ENCODE assay signal across 19 cellular contexts in genomic region chr1:26703466-26703865, GRCh38. TPM values are rescaled to one million over a fixed set of nuclear protein-coding genes. Genes with fewer than 3 reads are reported as not detected.
DNase-seq lines count a peak whose midpoint lies in the region; ATAC-seq, FAIRE-seq and TF ChIP-seq lines count a peak whose summit lies in the region.
"Had no signal": no experiment of that assay in that cellular context is flagged by ENCODE, and none has a peak within 500 bp of the region (broad histone marks: within the 10 kb centered on the region; RNA-seq: fewer than 3 reads in every experiment).

No MANE protein-coding gene starts in this region.

- H3K4me2 ChIP-seq in Karpas-422 (ENCODE audit: low read depth, low read length, poor library complexity, severe bottlenecking) (peak overlapping the region; percentile 4), K562 (ENCODE audit: insufficient read depth, low read length) (no peak overlapping the region), neural progenitor cell (peak overlapping the region; percentile 87)

- H3K4me1 Mint-ChIP-seq in CD4-positive, CD25-positive, alpha-beta regulatory T cell: peaks cover 9 to 34% (median 13%) of the 10 kb centered on the region in 4 donors
- peaks cover 25% of the 10 kb centered on the region for H3K4me1 Mint-ChIP-seq in neural progenitor cell

- H3K4me3 ChIP-seq in CD4-positive, CD25-positive, alpha-beta regulatory T cell (ENCODE audit: low read depth, low read length): peak overlapping the region; percentile 51
- H3K4me3 ChIP-seq in Karpas-422 (ENCODE audit: low read length): no peak overlapping the region
- H3K4me3 ChIP-seq in K562: no peak overlapping the region
- H3K4me3 ChIP-seq in neural progenitor cell: no peak overlapping the region
- H3K4me3 ChIP-seq: upper lobe of right lung had no signal

- TF ChIP-seq RAD21 in K562 (CRISPR knock-in tag; conservative IDR thresholded peaks at IDR 0.05 in 1 of 2, IDR thresholded peaks at IDR 0.05 in 1 of 2): no peak

- H3K27me3 Mint-ChIP-seq in CD4-positive, CD25-positive, alpha-beta regulatory T cell: no peaks in the 10 kb centered on the region
- H3K27me3 Mint-ChIP-seq in neural progenitor cell (ENCODE audit: insufficient read depth, low read depth): no peaks in the 10 kb centered on the region
- H3K27me3 Mint-ChIP-seq: activated CD8-positive, alpha-beta T cell treated with anti-CD3 and anti-CD28 coated beads for 36 hours; effector memory CD8-positive, alpha-beta T cell; IgD-negative memory B cell had no signal

- intact Hi-C loops in K562 (cut with micrococcal nuclease) (no loop called here), Right ventricle myocardium inferior (cut with DNase I) (no loop called here)

- H3F3A ChIP-seq in neural progenitor cell (ENCODE audit: low read depth): no peaks in the 10 kb centered on the region

- peaks cover 96% of the 10 kb centered on the region for H3K4me1 ChIP-seq in CD4-positive, CD25-positive, alpha-beta regulatory T cell (ENCODE audit: control insufficient read depth, insufficient read depth, low read length, poor library complexity, severe bottlenecking)
- H3K4me1 ChIP-seq in Karpas-422 (ENCODE audit: low read length) (peaks cover 96% of the 10 kb centered on the region), K562 (replicated peaks in 1 of 2; ENCODE audit: control insufficient read depth in 2 of 2, insufficient read depth in 2 of 2, low read length in 2 of 2) (peaks cover 18 to 71% of the 10 kb centered on the region in 2 experiments), neural progenitor cell (peaks cover 70% of the 10 kb centered on the region)

- H3K9ac ChIP-seq in Karpas-422 (ENCODE audit: low read length): no peak overlapping the region
- peak overlapping the region in 1 of 2 experiments; percentile 4; a peak in 1 of 4 replicates for H3K9ac ChIP-seq in K562 (ENCODE audit: insufficient read depth in 1 of 2, low read depth in 2 of 2, low read length in 2 of 2)
- no peak overlapping the region for H3K9ac ChIP-seq in neural progenitor cell

- H2AFZ ChIP-seq in Karpas-422 (ENCODE audit: low read length): no peak overlapping the region
- H2AFZ ChIP-seq in K562 (ENCODE audit: low read depth, low read length): no peak overlapping the region
- no peak overlapping the region for H2AFZ ChIP-seq in neural progenitor cell (replicated peaks)

- no peaks in the 10 kb centered on the region for H3K9me3 ChIP-seq in CD4-positive, CD25-positive, alpha-beta regulatory T cell (ENCODE audit: control insufficient read depth in 2 of 2, low read length in 2 of 2)
- H3K9me3 ChIP-seq in Karpas-422 (ENCODE audit: low read length): no peaks in the 10 kb centered on the region
- no peaks in the 10 kb centered on the region for H3K9me3 ChIP-seq in K562 (replicated peaks; ENCODE audit: control insufficient read depth, insufficient read depth, low read depth, low read length)
- H3K9me3 ChIP-seq in neural progenitor cell (ENCODE audit: low read depth): no peaks in the 10 kb centered on the region
- H3K9me3 ChIP-seq: upper lobe of right lung had no signal

- CTCF ChIA-PET in K562 (lab: Yijun Ruan, JAX; ENCODE audit: low intra/inter-chr PET ratio): no interaction called here

- FAIRE-seq in K562 (lab: Jason Lieb, UNC): no peak

- no peak for DNase-seq in CD4-positive, CD25-positive, alpha-beta regulatory T cell
- DNase-seq in Karpas-422: no peak
- DNase-seq in K562 (ENCODE audit: extremely low read depth in 1 of 4, low spot score in 3 of 4): no peak
- DNase-seq in neural progenitor cell (ENCODE audit: low spot score): no peak
- DNase-seq in hepatic stellate cell (ENCODE audit: low spot score): no peak
- DNase-seq in Right ventricle myocardium inferior (ENCODE audit: missing footprints): no peak
- DNase-seq: activated CD8-positive, alpha-beta T cell treated with anti-CD3 and anti-CD28 coated beads for 36 hours; brain microvascular endothelial cell; C1 segment of cervical spinal cord; effector memory CD8-positive, alpha-beta T cell; NCI-H1436; NCI-H510A treated with DMSO at 0.1 percent for 48 hours; RPMI8226; stimulated activated CD4-positive, alpha-beta T cell treated with anti-CD3 and anti-CD28 coated beads, Interleukin-15, amount 100 ng/mL, for 24 hours; T-helper 9 cell; upper lobe of right lung had no signal

- no peaks in the 10 kb centered on the region for H3K9me3 Mint-ChIP-seq in CD4-positive, CD25-positive, alpha-beta regulatory T cell
- H3K9me3 Mint-ChIP-seq in neural progenitor cell: no peaks in the 10 kb centered on the region
- H3K9me3 Mint-ChIP-seq: activated CD8-positive, alpha-beta T cell treated with anti-CD3 and anti-CD28 coated beads for 36 hours; effector memory CD8-positive, alpha-beta T cell; IgD-negative memory B cell had no signal

- peaks cover 11% of the 10 kb centered on the region for H3K36me3 Mint-ChIP-seq in CD4-positive, CD25-positive, alpha-beta regulatory T cell
- H3K36me3 Mint-ChIP-seq in neural progenitor cell: peaks cover 22% of the 10 kb centered on the region

- peaks cover 15% of the 10 kb centered on the region for H3K9me1 ChIP-seq in K562 (ENCODE audit: control insufficient read depth, insufficient read depth, low read length)

- no TSS peak for BruUV-seq in K562 (replicated peaks; lab: Mats Ljungman, UMichigan)

- H3K27ac Mint-ChIP-seq in CD4-positive, CD25-positive, alpha-beta regulatory T cell: peak overlapping the region; percentile 42 to 60 (median 57)
- no peak overlapping the region for H3K27ac Mint-ChIP-seq in neural progenitor cell
- H3K27ac Mint-ChIP-seq: activated CD8-positive, alpha-beta T cell treated with anti-CD3 and anti-CD28 coated beads for 36 hours had no signal

- TF ChIP-seq CTCF in K562 (IDR thresholded peaks at IDR 0.05 in 2 of 3, conservative IDR thresholded peaks at IDR 0.05 in 1 of 3; ENCODE audit: insufficient read depth in 2 of 3, low read depth in 1 of 3, low read length in 3 of 3) (no peak), neural progenitor cell (IDR thresholded peaks at IDR 0.05) (no peak)

- H3K4me3 Mint-ChIP-seq in CD4-positive, CD25-positive, alpha-beta regulatory T cell: peak overlapping the region in 2 of 4 donors; percentile 4 to 62
- H3K4me3 Mint-ChIP-seq in neural progenitor cell: no peak overlapping the region
- H3K4me3 Mint-ChIP-seq: activated CD8-positive, alpha-beta T cell treated with anti-CD3 and anti-CD28 coated beads for 36 hours had no signal

- TF ChIP-seq EP300 in K562 (IDR thresholded peaks at IDR 0.05; ENCODE audit: low read length): no peak

- POLR2A ChIA-PET in K562 (lab: Yijun Ruan, JAX): interaction anchor here (0.9 to 23.7 kb wide), 10 partner anchors 9 to 99 kb away, joined by 3 to 301 read pairs (median 63); partner anchors contain the start of gene PIGV

- in situ Hi-C loops in K562 (cut with MboI): no loop called here

- H3K79me2 ChIP-seq in Karpas-422 (ENCODE audit: low read length) (peaks cover 100% of the 10 kb centered on the region), K562 (ENCODE audit: control insufficient read depth, insufficient read depth, low read length) (peaks cover 99% of the 10 kb centered on the region), neural progenitor cell (ENCODE audit: low read depth) (peaks cover 100% of the 10 kb centered on the region)

- no peaks in the 10 kb centered on the region for H3K27me3 ChIP-seq in CD4-positive, CD25-positive, alpha-beta regulatory T cell (ENCODE audit: control insufficient read depth, insufficient read depth, low read length)
- H3K27me3 ChIP-seq in Karpas-422 (ENCODE audit: low read length) (no peaks in the 10 kb centered on the region), K562 (ENCODE audit: control insufficient read depth in 2 of 2, insufficient read depth in 2 of 2, low read length in 2 of 2) (no peaks in the 10 kb centered on the region), neural progenitor cell (no peaks in the 10 kb centered on the region)
- H3K27me3 ChIP-seq: brain microvascular endothelial cell, upper lobe of right lung had no signal

- H4K20me1 ChIP-seq in Karpas-422 (ENCODE audit: insufficient read depth, low read depth, low read length) (peaks cover 70% of the 10 kb centered on the region), K562 (replicated peaks; ENCODE audit: control insufficient read depth, insufficient read depth, low read length) (peaks cover 81% of the 10 kb centered on the region), neural progenitor cell (ENCODE audit: low read depth) (peaks cover 100% of the 10 kb centered on the region)

- H3K36me3 ChIP-seq in CD4-positive, CD25-positive, alpha-beta regulatory T cell (ENCODE audit: control insufficient read depth, insufficient read depth, low read length): peaks cover 3% of the 10 kb centered on the region
- peaks cover 32% of the 10 kb centered on the region; the same call in 1 of the 2 replicates for H3K36me3 ChIP-seq in Karpas-422 (ENCODE audit: insufficient read depth, low read length)
- H3K36me3 ChIP-seq in K562 (ENCODE audit: control insufficient read depth, insufficient read depth, low read length): peaks cover 90% of the 10 kb centered on the region
- H3K36me3 ChIP-seq in neural progenitor cell: no peaks in the 10 kb centered on the region
- H3K36me3 ChIP-seq: brain microvascular endothelial cell, upper lobe of right lung had no signal

- TF ChIP-seq POLR2A in K562 (conservative IDR thresholded peaks at IDR 0.05): no peak

- H3K9me2 ChIP-seq in Karpas-422 (replicated peaks; ENCODE audit: insufficient read depth, low read length): no peaks in the 10 kb centered on the region

- no peak overlapping the region for H3K27ac ChIP-seq in CD4-positive, CD25-positive, alpha-beta regulatory T cell (ENCODE audit: insufficient read depth, low read length, poor library complexity, severe bottlenecking)
- H3K27ac ChIP-seq in Karpas-422 (ENCODE audit: low read length) (no peak overlapping the region), K562 (ENCODE audit: extremely low read depth, low read depth, low read length) (peak overlapping the region; percentile 33; the same call in 1 of the 3 replicates), neural progenitor cell (no peak overlapping the region)
- H3K27ac ChIP-seq: brain microvascular endothelial cell, upper lobe of right lung had no signal

- ATAC-seq in CD4-positive, CD25-positive, alpha-beta regulatory T cell (ENCODE audit: low read depth in 2 of 2): no peak
- ATAC-seq in K562: no peak
- no peak for ATAC-seq in Right ventricle myocardium inferior
- no peak for ATAC-seq in GM18909 (IDR thresholded peaks at IDR 0.05; ENCODE audit: poor library complexity, unreplicated experiment)
- no peak for ATAC-seq in HG02884 (IDR thresholded peaks at IDR 0.05; ENCODE audit: unreplicated experiment)
- ATAC-seq: effector memory CD8-positive, alpha-beta T cell; upper lobe of right lung had no signal

RNA-seq across cellular contexts. Expression of gene ARID1A, which starts 7.7 kb away (rescaled TPM):
- 139 TPM for total RNA-seq in CD4-positive, CD25-positive, alpha-beta regulatory T cell
- 10 to 100 TPM in 3 of 4 donors, 1 to 10 TPM in 1; 9.5 to 13.4 (median 13.0) TPM for polyA plus RNA-seq in CD4-positive, CD25-positive, alpha-beta regulatory T cell
- 55.8 and 73.1 TPM in 2 replicates for total RNA-seq in Karpas-422 (2014; rRNA removed; shearing (Covaris generic); ENCODE audit: low replicate concordance)
- total RNA-seq in K562 (2011; cell fraction: chromatin; rRNA removed; ENCODE audit: low replicate concordance): 233 and 329 TPM in 2 replicates
- 114 and 132 TPM in 2 replicates for total RNA-seq in K562 (2011; cell fraction: nucleolus; rRNA removed)
- 181 and 229 TPM in 2 replicates for total RNA-seq in K562 (2011; cell fraction: nucleoplasm; rRNA removed)
- total RNA-seq in K562 (2014; rRNA removed) (22.1 and 28.9 TPM in 2 replicates), K562 (2014; rRNA removed; fragmentation: Illumina TruSeq; extraction: Trizol) (23.9 and 24.6 TPM in 2 replicates), K562 (2015; rRNA removed; fragmentation: Illumina TruSeq; extraction: Trizol) (22.5 and 25.3 TPM in 2 replicates), K562 (2021) (74.6 and 88.3 TPM in 2 replicates), neural progenitor cell (ENCODE audit: low replicate concordance) (43.1 and 70.6 TPM in 2 replicates), Right ventricle myocardium inferior (27.5 TPM)
- polyA plus RNA-seq in K562 (2011; rRNA removed) (12.9 and 27.1 TPM in 2 replicates), K562 (2014; fragmentation: Illumina TruSeq; extraction: Trizol) (70.1 and 79.0 TPM in 2 replicates), K562 (2014; fragmentation: Nextera tagmentation; extraction: Ambion mirVana) (10 to 100 TPM in 1 of 2 experiments, 1 to 10 TPM in 1; 8.3 to 20.2 TPM), K562 (2014; rRNA removed) (38.6 and 38.7 TPM in 2 replicates)
- polyA plus RNA-seq in K562 (2011; cell fraction: cytosol; rRNA removed): 20.1 and 23.5 TPM in 2 replicates
- 59.8 and 83.5 TPM in 2 replicates for polyA plus RNA-seq in K562 (2011; cell fraction: nucleus; rRNA removed)
- 54.3 and 62.2 TPM in 2 replicates for polyA plus RNA-seq in K562 (2012)
- 35.4 and 49.8 TPM in 2 replicates for polyA minus RNA-seq in K562 (2011; rRNA and poly(A)+ RNA removed)
- polyA minus RNA-seq in K562 (2011; cell fraction: cytosol; rRNA and poly(A)+ RNA removed): 61.6 and 92.0 TPM in 2 replicates
- polyA minus RNA-seq in K562 (2011; cell fraction: nucleus; rRNA and poly(A)+ RNA removed): 27.9 and 38.8 TPM in 2 replicates
